In the genomic region with DNA sequence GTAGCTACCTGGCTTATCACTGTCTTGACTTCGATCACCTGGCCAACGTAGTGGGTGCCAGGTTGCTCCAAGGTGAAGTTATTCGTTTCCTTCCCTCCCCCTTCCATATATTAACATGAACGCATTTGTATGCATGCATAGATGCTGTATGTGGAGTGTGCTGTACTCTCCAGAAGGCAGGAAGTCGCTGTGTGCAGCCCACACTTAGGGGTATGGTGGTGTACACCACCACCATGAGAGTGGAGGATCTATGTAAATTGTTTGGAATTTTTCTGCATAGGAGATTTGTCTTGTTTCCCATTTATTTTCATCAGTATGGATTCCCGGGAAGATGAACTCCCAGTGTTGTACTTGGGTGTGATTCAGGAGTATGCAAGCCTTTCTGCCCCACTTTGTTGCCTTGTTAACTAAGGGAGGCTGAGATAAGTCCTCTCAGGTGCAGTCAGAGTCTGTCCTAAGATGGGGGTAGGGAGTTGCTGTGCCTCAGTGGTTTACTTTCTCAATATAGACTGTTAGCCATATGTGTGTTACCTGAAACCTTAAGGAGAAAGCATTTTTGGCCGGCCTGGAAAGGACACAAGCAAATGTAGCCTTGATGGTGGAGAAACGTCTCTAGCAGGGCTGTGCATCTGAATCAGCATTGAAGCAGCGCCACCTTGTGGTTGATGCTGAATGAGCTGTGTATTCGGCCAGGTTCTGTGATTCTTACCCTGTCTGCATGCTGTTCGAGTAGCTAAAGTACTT, we compare ENCODE assay signal across 8 cellular contexts.
DNase-seq lines count a peak whose midpoint lies in the region; ATAC-seq and TF ChIP-seq lines count a peak whose summit lies in the region.

No MANE protein-coding gene starts in this region.

- H3K4me3 ChIP-seq in Peyer's patch (no peak overlapping the region), fibroblast of pulmonary artery (replicated peaks; ENCODE audit: low read depth, low read length) (no peak overlapping the region), neuronal stem cell (ENCODE audit: low read length in 2 of 2) (no peak overlapping the region)

- no peak overlapping the region for H3K4me3 Mint-ChIP-seq in activated T-cell treated with anti-CD3 and anti-CD28 coated beads, Interleukin-2, amount 50 U/mL, for 24 hours

- H3K27ac ChIP-seq in Peyer's patch (peak overlapping the region in 1 of 4 donors; percentile 9), neuronal stem cell (replicated peaks; ENCODE audit: low read length) (no peak overlapping the region)

- H3K14ac ChIP-seq in neuronal stem cell (ENCODE audit: low read length) = no peak overlapping the region

- H3K36me3 ChIP-seq in Peyer's patch (no peaks in the 10 kb centered on the region), neuronal stem cell (replicated peaks in 1 of 2; ENCODE audit: control insufficient read depth in 2 of 2, insufficient read depth in 2 of 2, low read length in 2 of 2) (no peaks in the 10 kb centered on the region)

- TF ChIP-seq POLR2A in Peyer's patch (IDR thresholded peaks at IDR 0.05) = no peak

- ATAC-seq in GM21515 (IDR thresholded peaks at IDR 0.05; ENCODE audit: unreplicated experiment) = peak; percentile 97

- H3K27me3 ChIP-seq in Peyer's patch = no peaks in the 10 kb centered on the region
- no peaks in the 10 kb centered on the region for H3K27me3 ChIP-seq in neuronal stem cell (ENCODE audit: control insufficient read depth in 3 of 3, insufficient read depth in 3 of 3, low read depth in 1 of 3, low read length in 3 of 3)

- H2BK12ac ChIP-seq in neuronal stem cell (ENCODE audit: low read length) = no peak overlapping the region

- no peak overlapping the region for H2AK5ac ChIP-seq in neuronal stem cell (ENCODE audit: low read depth, low read length)

- H3K4me1 ChIP-seq in Peyer's patch (peaks cover 0 to 19% (median 0%) of the 10 kb centered on the region in 4 donors), neuronal stem cell (ENCODE audit: control insufficient read depth in 2 of 2, insufficient read depth in 1 of 2, low read depth in 1 of 2, low read length in 2 of 2) (peaks cover 0 to 4% of the 10 kb centered on the region in 2 donors)

- H2BK5ac ChIP-seq in neuronal stem cell (ENCODE audit: low read length) = no peak overlapping the region

- DNase-seq in DMS53 treated with DMSO at 0.1 percent for 48 hours (lab: John Stamatoyannopoulos, UW; ENCODE audit: unreplicated experiment) = peak; percentile 59
- DNase-seq in HuH-7.5 (ENCODE audit: low spot score) = peak; percentile 56
- DNase-seq in Peyer's patch = peak; percentile 80 to 93 (median 88)
- peak; percentile 83 for DNase-seq in activated T-cell treated with anti-CD3 and anti-CD28 coated beads, Interleukin-2, amount 50 U/mL, for 24 hours
- peak; percentile 94 for DNase-seq in fibroblast of pulmonary artery (ENCODE audit: low read depth)
- DNase-seq in neuronal stem cell (ENCODE audit: low spot score) = peak; percentile 83
- peak; percentile 99 for DNase-seq in superior temporal gyrus (ENCODE audit: extremely low spot score)

- no peak overlapping the region for H3K4ac ChIP-seq in neuronal stem cell (ENCODE audit: low read length)

- no peak overlapping the region for H3K18ac ChIP-seq in neuronal stem cell (ENCODE audit: low read length)

- no peak overlapping the region for H2AFZ ChIP-seq in neuronal stem cell (ENCODE audit: low read length)

- WGBS in neuronal stem cell (ENCODE audit: extremely low coverage in 2 of 2, insufficient read length in 2 of 2, insufficient replicate concordance in 1 of 2), 2 donors = no CpG with 5 or more reads among the region's 11 CpGs

- no peaks in the 10 kb centered on the region for H3K9me3 Mint-ChIP-seq in activated T-cell treated with anti-CD3 and anti-CD28 coated beads, Interleukin-2, amount 50 U/mL, for 24 hours

- no peak overlapping the region for H4K8ac ChIP-seq in neuronal stem cell (ENCODE audit: low read depth, low read length)

- no peak overlapping the region for H4K91ac ChIP-seq in neuronal stem cell (ENCODE audit: low read depth, low read length, poor library complexity)

- H3K79me1 ChIP-seq in neuronal stem cell (ENCODE audit: low read depth, low read length) = no peaks in the 10 kb centered on the region

- H3K27ac Mint-ChIP-seq in activated T-cell treated with anti-CD3 and anti-CD28 coated beads, Interleukin-2, amount 50 U/mL, for 24 hours = no peak overlapping the region

- H3K9ac ChIP-seq in neuronal stem cell (ENCODE audit: low read depth, low read length, poor library complexity) = no peak overlapping the region

- H3K9me3 ChIP-seq in Peyer's patch = no peaks in the 10 kb centered on the region
- H3K9me3 ChIP-seq in neuronal stem cell (replicated peaks in 1 of 2; ENCODE audit: control insufficient read depth in 2 of 2, insufficient read depth in 1 of 2, low read depth in 1 of 2, low read length in 2 of 2) = peaks cover 0 to 2% of the 10 kb centered on the region in 2 donors

- H3K27me3 Mint-ChIP-seq in activated T-cell treated with anti-CD3 and anti-CD28 coated beads, Interleukin-2, amount 50 U/mL, for 24 hours = no peaks in the 10 kb centered on the region

- no peaks in the 10 kb centered on the region for H3K36me3 Mint-ChIP-seq in activated T-cell treated with anti-CD3 and anti-CD28 coated beads, Interleukin-2, amount 50 U/mL, for 24 hours (ENCODE audit: low read depth)

- H3K23ac ChIP-seq in neuronal stem cell (ENCODE audit: low read depth, low read length, poor library complexity) = no peak overlapping the region

- H3K4me1 Mint-ChIP-seq in activated T-cell treated with anti-CD3 and anti-CD28 coated beads, Interleukin-2, amount 50 U/mL, for 24 hours (ENCODE audit: low read depth) = no peaks in the 10 kb centered on the region

- no peak overlapping the region for H2BK15ac ChIP-seq in neuronal stem cell (ENCODE audit: low read length)

- H3K4me2 ChIP-seq in neuronal stem cell (ENCODE audit: insufficient read depth, low read length, poor library complexity, severe bottlenecking) = no peak overlapping the region

- H2BK120ac ChIP-seq in neuronal stem cell (ENCODE audit: low read depth, low read length) = no peak overlapping the region

- TF ChIP-seq CTCF in Peyer's patch (IDR thresholded peaks at IDR 0.05) (peak; percentile 44 to 95 (median 89)), fibroblast of pulmonary artery (IDR thresholded peaks at IDR 0.05; ENCODE audit: low read length, missing control alignments) (peak; percentile 96)
